Comparison of ENCODE assay signal across 10 cellular contexts in genomic region chr13:43127827-43128226, GRCh38.
A peak's percentile ranks its signal among the peaks of the same experiment; 100 is the strongest.
DNase-seq lines count a peak whose midpoint lies in the region; ATAC-seq and TF ChIP-seq lines count a peak whose summit lies in the region.
"Had no signal": no experiment of that assay in that cellular context is flagged by ENCODE, and none has a peak within 500 bp of the region (broad histone marks: within the 10 kb centered on the region; RNA-seq: fewer than 3 reads in every experiment).

No MANE protein-coding gene starts in this region.

- 0 out of 2 replicates have a peak overlapping the region, but pooled peaks have one; percentile 62 for H2AFZ ChIP-seq in OCI-LY1 (ENCODE audit: low read length)

- H3K9me2 ChIP-seq in OCI-LY1 (ENCODE audit: low read depth, low read length): no peaks in the 10 kb centered on the region

- ATAC-seq in left cardiac atrium: peak; percentile 52 to 74
- ATAC-seq in stimulated activated naive CD8-positive, alpha-beta T cell treated with anti-CD3 and anti-CD28 coated beads, Interleukin-15, Interleukin-2, amounts not matched to agents 100 U/mL and 50 U/mL, for 24 hours: peak; percentile 28
- no peak for ATAC-seq in GM18498 (IDR thresholded peaks at IDR 0.05; ENCODE audit: unreplicated experiment)
- no peak for ATAC-seq in activated CD4-positive, CD25-positive, alpha-beta regulatory T cell treated with anti-CD3 and anti-CD28 coated beads, Interleukin-2, amount 50 U/mL, for 24 hours

- DNase-seq in SKM-1 treated with dmso at 0.1 percent for 144 hours (lab: John Stamatoyannopoulos, UW; ENCODE audit: unreplicated experiment) (peak; percentile 10), SKM-1 (lab: John Stamatoyannopoulos, UW; ENCODE audit: unreplicated experiment) (no peak), left cardiac atrium (no peak)
- no peak for DNase-seq in stimulated activated naive CD8-positive, alpha-beta T cell treated with anti-CD3 and anti-CD28 coated beads, Interleukin-15, Interleukin-2, amounts not matched to agents 100 U/mL and 50 U/mL, for 24 hours
- DNase-seq in stimulated activated CD8-positive, alpha-beta memory T cell treated with anti-CD3 and anti-CD28 coated beads, Interleukin-4, amount 100 ng/mL, for 48 hours: no peak
- DNase-seq: esophagus squamous epithelium, GOT3 had no signal

- no peaks in the 10 kb centered on the region for H3K79me2 ChIP-seq in OCI-LY1 (ENCODE audit: insufficient read depth, low read length)

- TF ChIP-seq CTCF in OCI-LY1 (IDR thresholded peaks at IDR 0.05; ENCODE audit: low read length): no peak

- H3K4me2 ChIP-seq in OCI-LY1 (ENCODE audit: low read length): peak overlapping the region; percentile 96

- H3K27me3 ChIP-seq in OCI-LY1 (ENCODE audit: insufficient read depth, low read length): no peaks in the 10 kb centered on the region
- H3K27me3 ChIP-seq: esophagus squamous epithelium had no signal

- H3K9me3 ChIP-seq in OCI-LY1 (ENCODE audit: low read length): no peaks in the 10 kb centered on the region
- H3K9me3 ChIP-seq: esophagus squamous epithelium had no signal

- intact Hi-C loops in left cardiac atrium (cut with DNase I): no loop called here

- H3K4me1 ChIP-seq in OCI-LY1 (ENCODE audit: insufficient read depth, low read length, severe bottlenecking): peaks cover 70% of the 10 kb centered on the region
- H3K4me1 ChIP-seq: esophagus squamous epithelium had no signal

- no peaks in the 10 kb centered on the region for H3K36me3 ChIP-seq in OCI-LY1 (ENCODE audit: insufficient read depth, low read length)
- H3K36me3 ChIP-seq: esophagus squamous epithelium had no signal

- H4K20me1 ChIP-seq in OCI-LY1 (ENCODE audit: insufficient read depth, low read length): no peaks in the 10 kb centered on the region

- peak overlapping the region; percentile 62 for H3K4me3 ChIP-seq in OCI-LY1 (ENCODE audit: low read depth, low read length, poor library complexity, severe bottlenecking)

- H3K27ac ChIP-seq in OCI-LY1 (ENCODE audit: low read depth, low read length, poor library complexity, severe bottlenecking): peak overlapping the region; percentile 99
- H3K27ac ChIP-seq: esophagus squamous epithelium had no signal

- H3K9ac ChIP-seq in OCI-LY1 (ENCODE audit: low read length): peak overlapping the region; percentile 79

- peaks cover 19% of the 10 kb centered on the region; the same call in 1 of the 2 replicates for H3F3A ChIP-seq in OCI-LY1 (ENCODE audit: insufficient read depth, low read length)

Comparison
In these comparisons a context has a peak if more than half of its experiments do, and no peak if none do; other contexts are left out.
1. ATAC-seq: peak in left cardiac atrium (2 of 2) and stimulated activated naive CD8-positive, alpha-beta T cell treated with anti-CD3 and anti-CD28 coated beads, Interleukin-15, Interleukin-2, amounts not matched to agents 100 U/mL and 50 U/mL, for 24 hours (single experiment); none in GM18498 (single experiment) and activated CD4-positive, CD25-positive, alpha-beta regulatory T cell treated with anti-CD3 and anti-CD28 coated beads, Interleukin-2, amount 50 U/mL, for 24 hours (0 of 2).